In genomic region chr17:78862073-78863023, GRCh38 we compare ENCODE assay signal across 9 cellular contexts. TPM values are rescaled to one million over a fixed set of nuclear protein-coding genes. Genes with fewer than 3 reads are reported as not detected.
A peak's percentile ranks its signal among the peaks of the same experiment; 100 is the strongest.
DNase-seq lines count a peak whose midpoint lies in the region; ATAC-seq and TF ChIP-seq lines count a peak whose summit lies in the region.
"Had no signal": no experiment of that assay in that cellular context is flagged by ENCODE, and none has a peak within 500 bp of the region (broad histone marks: within the 10 kb centered on the region; RNA-seq: fewer than 3 reads in every experiment).

No MANE protein-coding gene starts in this region.

- no peaks in the 10 kb centered on the region for H4K20me1 ChIP-seq in Karpas-422 (ENCODE audit: insufficient read depth, low read depth, low read length)

- CTCF ChIA-PET in RWPE1 (lab: Yijun Ruan, JAX): interaction anchor here (0.6 to 1.2 kb wide), 3 partner anchors 109 to 700 kb away, joined by 3 to 4 read pairs (median 3); no protein-coding TSS in a partner anchor

- H3K79me2 ChIP-seq in Karpas-422 (ENCODE audit: low read length): no peaks in the 10 kb centered on the region

- no peaks in the 10 kb centered on the region for H3K9me3 ChIP-seq in Karpas-422 (ENCODE audit: low read length)

- no peaks in the 10 kb centered on the region for H3K9me2 ChIP-seq in Karpas-422 (replicated peaks; ENCODE audit: insufficient read depth, low read length)

- peak; percentile 99 for DNase-seq in Caki2 (ENCODE audit: low read depth)
- peak; percentile 79 for DNase-seq in RWPE1 (ENCODE audit: low spot score)
- DNase-seq in fibroblast of gingiva (ENCODE audit: low read depth): peak; percentile 95
- peak; percentile 67 for DNase-seq in pons (ENCODE audit: low spot score)
- DNase-seq in Karpas-422: no peak
- no peak for DNase-seq in activated CD8-positive, alpha-beta memory T cell treated with anti-CD3 and anti-CD28 coated beads, Interleukin-2, amount 50 U/mL, for 4 hours
- DNase-seq: activated CD8-positive, alpha-beta memory T cell treated with anti-CD3 and anti-CD28 coated beads for 24 hours had no signal

- no peak overlapping the region for H3K4me3 ChIP-seq in Karpas-422 (ENCODE audit: low read length)

- H3K27ac ChIP-seq in RWPE1: peak overlapping the region; percentile 89
- H3K27ac ChIP-seq in Karpas-422 (ENCODE audit: low read length): no peak overlapping the region

- no peak overlapping the region for H2AFZ ChIP-seq in Karpas-422 (ENCODE audit: low read length)

- ATAC-seq in GM21390 (IDR thresholded peaks at IDR 0.05; ENCODE audit: unreplicated experiment): no peak
- ATAC-seq in GM21528 (IDR thresholded peaks at IDR 0.05; ENCODE audit: low FRiP score, unreplicated experiment): no peak

- POLR2A ChIA-PET in RWPE1 (lab: Yijun Ruan, JAX; ENCODE audit: low non-redundant PET): interaction anchor here (0.6 kb wide), 2 partner anchors 61 to 368 kb away, joined by 3 read pairs; no protein-coding TSS in a partner anchor

- no peak overlapping the region for H3K4me2 ChIP-seq in Karpas-422 (ENCODE audit: low read depth, low read length, poor library complexity, severe bottlenecking)

- no peaks in the 10 kb centered on the region for H3K27me3 ChIP-seq in Karpas-422 (ENCODE audit: low read length)

- no peak overlapping the region for H3K9ac ChIP-seq in Karpas-422 (ENCODE audit: low read length)

- no peaks in the 10 kb centered on the region for H3K4me1 ChIP-seq in Karpas-422 (ENCODE audit: low read length)

- TF ChIP-seq CTCF in RWPE1 (conservative IDR thresholded peaks at IDR 0.05; ENCODE audit: low read depth): no peak

- in situ Hi-C loops in Caki2 (cut with HindIII; ENCODE audit: low pct_unique_long_range_greater_than_20kb, low sequenced_read_pairs): no loop called here

- H3K36me3 ChIP-seq in Karpas-422 (ENCODE audit: insufficient read depth, low read length): no peaks in the 10 kb centered on the region

RNA-seq across cellular contexts. Expression of gene USP36, which starts 21.7 kb away (rescaled TPM):
- 28.8 and 32.9 TPM in 2 replicates for total RNA-seq in Caki2 (2014; rRNA removed; shearing (Covaris generic); ENCODE audit: low replicate concordance)
- 28.4 and 29.6 TPM in 2 replicates for total RNA-seq in Karpas-422 (2014; rRNA removed; shearing (Covaris generic); ENCODE audit: low replicate concordance)

RNA-seq across cellular contexts. Expression of gene CEP295NL, which starts 40.7 kb away (rescaled TPM):
- 0.35 TPM in 1 of 2 replicates, not detected in the other for total RNA-seq in Caki2 (2014; rRNA removed; shearing (Covaris generic); ENCODE audit: low replicate concordance)
- total RNA-seq in Karpas-422 (2014; rRNA removed; shearing (Covaris generic); ENCODE audit: low replicate concordance): not detected in 2 replicates

Comparison
In these comparisons a context has a peak if more than half of its experiments do, and no peak if none do; other contexts are left out.
1. DNase-seq: peak in Caki2 (single experiment), RWPE1 (single experiment), fibroblast of gingiva (single experiment) and pons (single experiment); none in Karpas-422 (single experiment) and activated CD8-positive, alpha-beta memory T cell treated with anti-CD3 and anti-CD28 coated beads, Interleukin-2, amount 50 U/mL, for 4 hours (single experiment).